ENCODE assay signal across 17 cellular contexts in the genomic region with DNA sequence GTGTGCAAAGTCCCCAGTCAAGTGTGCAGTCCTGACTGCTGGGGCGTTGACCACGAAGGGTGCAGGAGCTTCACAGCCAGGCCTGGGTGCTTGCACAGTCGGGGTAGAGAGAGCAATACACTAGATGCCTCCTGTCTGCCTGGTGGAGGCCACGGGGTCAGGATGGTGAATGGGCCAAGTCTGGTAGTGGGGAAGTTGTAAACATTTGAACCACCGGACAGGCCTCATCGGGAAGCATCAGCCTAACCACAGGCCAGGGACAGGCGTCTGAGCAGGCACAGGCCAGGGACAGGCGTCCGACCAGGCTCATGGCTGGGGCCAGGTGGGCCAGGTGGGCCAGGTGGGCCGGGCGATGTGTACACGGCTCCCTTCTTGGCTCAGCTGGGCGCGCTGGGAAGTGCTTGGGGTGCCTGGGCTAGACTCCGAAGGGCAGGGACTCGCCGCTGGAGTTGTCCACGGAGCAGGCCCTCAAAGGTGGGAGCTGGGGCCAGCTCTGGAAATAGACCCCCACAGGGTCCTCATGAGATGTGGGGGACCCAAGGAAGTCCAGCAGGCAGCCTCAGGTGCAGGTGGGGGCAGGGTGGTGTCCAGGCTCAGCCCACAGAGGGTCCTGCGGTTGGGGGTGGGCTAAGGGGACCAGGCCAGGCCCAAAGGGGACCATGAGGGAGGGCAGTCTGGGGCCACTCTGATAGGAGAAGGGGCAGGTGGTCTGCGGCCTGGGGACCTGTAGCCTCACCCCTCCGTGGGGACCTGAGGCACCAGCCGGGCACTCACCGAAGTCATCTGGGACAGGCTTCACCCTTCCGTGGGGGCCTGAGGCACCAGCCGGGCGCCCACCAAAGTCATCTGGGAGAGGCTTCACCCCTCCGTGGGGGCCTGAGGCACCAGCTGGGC. TPM values are rescaled to one million over a fixed set of nuclear protein-coding genes. Genes with fewer than 3 reads are reported as not detected.
DNase-seq lines count a peak whose midpoint lies in the region; ATAC-seq, FAIRE-seq and TF ChIP-seq lines count a peak whose summit lies in the region.
"Had no signal": no experiment of that assay in that cellular context is flagged by ENCODE, and none has a peak within 500 bp of the region (broad histone marks: within the 10 kb centered on the region; RNA-seq: fewer than 3 reads in every experiment).

No MANE protein-coding gene starts in this region.

- no peak for TF ChIP-seq POLR2A in spleen (IDR thresholded peaks at IDR 0.05)

- no peak for ATAC-seq in activated T-cell treated with anti-CD3 and anti-CD28 coated beads, Interleukin-2, amount 50 U/mL, for 4 hours
- ATAC-seq: naive thymus-derived CD4-positive, alpha-beta T cell had no signal

- peaks cover 0 to 3% of the 10 kb centered on the region in 2 donors for H3K36me3 ChIP-seq in kidney (ENCODE audit: control insufficient read depth in 1 of 2, insufficient read depth in 2 of 2, low read length in 2 of 2)
- peaks cover 0 to 75% (median 1%) of the 10 kb centered on the region in 6 donors for H3K36me3 ChIP-seq in spleen

- FAIRE-seq in kidney (lab: Jason Lieb, UNC) (no peak), GM19239 (lab: Jason Lieb, UNC) (no peak)
- FAIRE-seq: frontal cortex, islet of Langerhans had no signal

- no peak for TF ChIP-seq CTCF in kidney (IDR thresholded peaks at IDR 0.05; ENCODE audit: borderline replicate concordance, extremely low read depth, insufficient read depth)
- no peak for TF ChIP-seq CTCF in spleen (IDR thresholded peaks at IDR 0.05 in 8 of 11, conservative IDR thresholded peaks at IDR 0.05 in 3 of 11)

- no peaks in the 10 kb centered on the region for H3K27me3 ChIP-seq in spleen (replicated peaks in 1 of 7)
- H3K27me3 ChIP-seq: thyroid gland had no signal

- no peaks in the 10 kb centered on the region for H3K9me3 ChIP-seq in kidney (ENCODE audit: control insufficient read depth in 1 of 2, low read length in 2 of 2)
- H3K9me3 ChIP-seq in spleen = no peaks in the 10 kb centered on the region
- H3K9me3 ChIP-seq: thyroid gland had no signal

- intact Hi-C loops in kidney (cut with DNase I) (no loop called here), spleen (cut with DNase I; ENCODE audit: low total_unique reads) (no loop called here)

- H3K4me3 ChIP-seq in kidney (ENCODE audit: low read length in 2 of 2) (no peak overlapping the region), spleen (no peak overlapping the region)
- H3K4me3 ChIP-seq: skin epidermis, thyroid gland had no signal

- no peaks in the 10 kb centered on the region for H3K36me3 Mint-ChIP-seq in activated T-cell treated with anti-CD3 and anti-CD28 coated beads, Interleukin-2, amount 50 U/mL, for 4 hours (ENCODE audit: insufficient read depth)
- H3K36me3 Mint-ChIP-seq: naive thymus-derived CD4-positive, alpha-beta T cell had no signal

- H3K27me3 Mint-ChIP-seq in activated T-cell treated with anti-CD3 and anti-CD28 coated beads, Interleukin-2, amount 50 U/mL, for 4 hours (ENCODE audit: low read depth) = no peaks in the 10 kb centered on the region
- H3K27me3 Mint-ChIP-seq: naive thymus-derived CD4-positive, alpha-beta T cell had no signal

- H3K27ac ChIP-seq in kidney (ENCODE audit: low read depth in 2 of 2, low read length in 2 of 2) (no peak overlapping the region), spleen (no peak overlapping the region)
- H3K27ac ChIP-seq: 22Rv1, thyroid gland had no signal

- no peaks in the 10 kb centered on the region for H3K9me3 Mint-ChIP-seq in activated T-cell treated with anti-CD3 and anti-CD28 coated beads, Interleukin-2, amount 50 U/mL, for 4 hours

- whole genome bisulfite sequencing in spleen, 5 donors = 81 to 93% (median 92%) methylated on average over 17 to 27 of the region's 27 CpGs

- H3K9ac ChIP-seq in kidney (ENCODE audit: low read length in 2 of 2) = no peak overlapping the region

- peak; percentile 5 for DNase-seq in activated CD4-positive, alpha-beta T cell treated with anti-CD3 and anti-CD28 coated beads for 1 hour
- DNase-seq in activated CD4-positive, alpha-beta T cell treated with anti-CD3 and anti-CD28 coated beads, Interleukin-2, amount 50 U/mL, for 1 hour = no peak
- peak; percentile 3 for DNase-seq in activated T-cell treated with anti-CD3 and anti-CD28 coated beads, Interleukin-2, amount 50 U/mL, for 4 hours
- peak; percentile 59 for DNase-seq in kidney
- peak; percentile 64 for DNase-seq in spleen
- no peak for DNase-seq in GM19239 (ENCODE audit: insufficient read length, low spot score)
- DNase-seq in NCI-H1694 treated with DMSO at 0.1 percent for 48 hours (lab: John Stamatoyannopoulos, UW) = no peak
- DNase-seq in NOMO-1 treated with dmso at 0.1 percent for 144 hours (lab: John Stamatoyannopoulos, UW; ENCODE audit: unreplicated experiment) = no peak
- DNase-seq: NCI-H1417 treated with DMSO at 0.1 percent for 48 hours, NCI-H748 treated with DMSO at 0.1 percent for 48 hours, SHP77 treated with DMSO at 0.1 percent for 48 hours had no signal

- H3K4me3 Mint-ChIP-seq in activated T-cell treated with anti-CD3 and anti-CD28 coated beads, Interleukin-2, amount 50 U/mL, for 4 hours = no peak overlapping the region
- H3K4me3 Mint-ChIP-seq: naive thymus-derived CD4-positive, alpha-beta T cell had no signal

- H3K4me1 Mint-ChIP-seq in activated T-cell treated with anti-CD3 and anti-CD28 coated beads, Interleukin-2, amount 50 U/mL, for 4 hours (ENCODE audit: low read depth) = no peaks in the 10 kb centered on the region
- H3K4me1 Mint-ChIP-seq: naive thymus-derived CD4-positive, alpha-beta T cell had no signal

- H3K4me1 ChIP-seq in kidney (ENCODE audit: control insufficient read depth in 1 of 2, insufficient read depth in 1 of 2, low read depth in 1 of 2, low read length in 2 of 2) (no peaks in the 10 kb centered on the region), spleen (no peaks in the 10 kb centered on the region)
- H3K4me1 ChIP-seq: thyroid gland had no signal

RNA-seq across cellular contexts. Expression of a gene that starts 15.0 kb away (rescaled TPM):
- total RNA-seq in activated T-cell treated with anti-CD3 and anti-CD28 coated beads, Interleukin-2, amount 50 U/mL, for 4 hours = 1 to 10 TPM; 2.8 to 3.6 (median 3.0) TPM
- 127 TPM for total RNA-seq in kidney
- polyA plus RNA-seq in kidney (ENCODE audit: insufficient read depth, low read depth, low replicate concordance) = 112 TPM
- 100 to 1,000 TPM in 6 of 7 donors, 10 to 100 TPM in 1; 76.5 to 190 (median 139) TPM for total RNA-seq in spleen
- polyA plus RNA-seq in spleen = 100 to 1,000 TPM in 2 of 3 donors, 10 to 100 TPM in 1; 85.7 to 152 (median 119) TPM

Comparison
In these comparisons a context has a peak if more than half of its experiments do, and no peak if none do; other contexts are left out.
1. DNase-seq: peak in activated CD4-positive, alpha-beta T cell treated with anti-CD3 and anti-CD28 coated beads for 1 hour (single experiment), activated T-cell treated with anti-CD3 and anti-CD28 coated beads, Interleukin-2, amount 50 U/mL, for 4 hours (single experiment), kidney (single experiment) and spleen (single experiment); none in activated CD4-positive, alpha-beta T cell treated with anti-CD3 and anti-CD28 coated beads, Interleukin-2, amount 50 U/mL, for 1 hour (single experiment), GM19239 (single experiment), NCI-H1694 treated with DMSO at 0.1 percent for 48 hours (single experiment) and NOMO-1 treated with dmso at 0.1 percent for 144 hours (single experiment).
2. RNA of a gene that starts 15.0 kb away (total RNA-seq): 76.5 to 190 TPM in spleen and 127 TPM in kidney (single experiment); 2.8 to 3.6 TPM in activated T-cell treated with anti-CD3 and anti-CD28 coated beads, Interleukin-2, amount 50 U/mL, for 4 hours; every median in the first group is over 10 times any median in the second.